18 cellular contexts compared by ENCODE assay signal in the genomic region with DNA sequence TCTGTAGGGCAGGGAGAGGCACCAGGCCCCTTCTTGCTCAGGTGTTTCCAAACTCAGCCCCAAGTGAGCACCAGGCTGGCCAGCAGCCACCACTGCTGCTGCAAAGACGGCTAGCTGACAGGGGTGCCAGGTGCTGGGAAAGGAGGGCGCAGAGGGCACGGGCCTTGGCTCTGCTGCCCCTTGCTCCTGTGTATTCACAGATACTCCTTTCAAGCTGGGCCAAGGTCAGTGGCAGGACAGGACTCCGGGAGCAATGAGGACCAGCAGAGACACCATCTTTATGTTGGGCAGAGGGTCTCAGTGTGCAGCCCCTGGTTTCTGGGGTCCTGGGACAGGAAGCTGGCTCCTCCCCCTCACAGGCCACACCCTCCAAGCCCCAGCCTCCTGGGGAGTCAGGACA.
DNase-seq lines count a peak whose midpoint lies in the region; ATAC-seq lines count a peak whose summit lies in the region.
"Had no signal": no experiment of that assay in that cellular context is flagged by ENCODE, and none has a peak within 500 bp of the region (broad histone marks: within the 10 kb centered on the region; RNA-seq: fewer than 3 reads in every experiment).

No MANE protein-coding gene starts in this region.

- no peaks in the 10 kb centered on the region for H3K9me3 ChIP-seq in subcutaneous abdominal adipose tissue (ENCODE audit: control insufficient read depth in 5 of 5, low read length in 5 of 5)

- DNase-seq in H7 (peak; percentile 52), left lobe of liver (ENCODE audit: low spot score) (peak; percentile 41), midbrain (lab: John Stamatoyannopoulos, UW) (no peak)
- DNase-seq: CD4-positive, CD25-positive, alpha-beta regulatory T cell; COR-L47; GF-D8; GOT3; MM.1S; NCI-H1092; NCI-H1436 treated with DMSO at 0.1 percent for 48 hours; NCI-H2029; NCI-H2171; NCI-H526; Right ventricle myocardium superior had no signal

- peaks cover 98% of the 10 kb centered on the region for H3K36me3 Mint-ChIP-seq in activated T-helper 17 cell treated with anti-CD3 and anti-CD28 coated beads, Interleukin-2, amount 50 U/mL, for 72 hours (ENCODE audit: low read depth)

- H3K4me3 Mint-ChIP-seq in activated T-helper 17 cell treated with anti-CD3 and anti-CD28 coated beads, Interleukin-2, amount 50 U/mL, for 72 hours = no peak overlapping the region
- H3K4me3 Mint-ChIP-seq: CD4-positive, CD25-positive, alpha-beta regulatory T cell had no signal

- H3K9me3 Mint-ChIP-seq in activated T-helper 17 cell treated with anti-CD3 and anti-CD28 coated beads, Interleukin-2, amount 50 U/mL, for 72 hours = no peaks in the 10 kb centered on the region
- H3K9me3 Mint-ChIP-seq: CD4-positive, CD25-positive, alpha-beta regulatory T cell had no signal

- peaks cover 4 to 36% (median 26%) of the 10 kb centered on the region in 5 donors for H3K4me1 ChIP-seq in subcutaneous abdominal adipose tissue (ENCODE audit: control insufficient read depth in 5 of 5, insufficient read depth in 5 of 5, low read length in 5 of 5)

- H3K27ac ChIP-seq in adipose tissue (ENCODE audit: low read depth, low read length) (peak overlapping the region; percentile 21), subcutaneous abdominal adipose tissue (ENCODE audit: low read depth, low read length) (peak overlapping the region; percentile 23)

- no peaks in the 10 kb centered on the region for H3K4me1 Mint-ChIP-seq in activated T-helper 17 cell treated with anti-CD3 and anti-CD28 coated beads, Interleukin-2, amount 50 U/mL, for 72 hours
- H3K4me1 Mint-ChIP-seq: CD4-positive, CD25-positive, alpha-beta regulatory T cell had no signal

- H3K4me3 ChIP-seq in H7 (ENCODE audit: insufficient read depth, low read depth, low read length) = no peak overlapping the region
- no peak overlapping the region for H3K4me3 ChIP-seq in subcutaneous abdominal adipose tissue (ENCODE audit: low read depth in 1 of 5, low read length in 5 of 5)

- no peaks in the 10 kb centered on the region for H3K27me3 ChIP-seq in H7 (ENCODE audit: control insufficient read depth, insufficient read depth, low read length)
- H3K27me3 ChIP-seq in subcutaneous abdominal adipose tissue (ENCODE audit: control insufficient read depth in 5 of 5, insufficient read depth in 4 of 5, low read length in 5 of 5) = no peaks in the 10 kb centered on the region

- peaks cover 46% of the 10 kb centered on the region for H3K36me3 ChIP-seq in H7 (replicated peaks; ENCODE audit: control insufficient read depth, insufficient read depth, low read length)
- H3K36me3 ChIP-seq in subcutaneous abdominal adipose tissue (ENCODE audit: control insufficient read depth in 5 of 5, insufficient read depth in 5 of 5, low read length in 5 of 5) = peaks cover 4 to 97% (median 88%) of the 10 kb centered on the region in 5 donors

- ATAC-seq in left lobe of liver (peak; percentile 8), GM21529 (IDR thresholded peaks at IDR 0.05; ENCODE audit: unreplicated experiment) (no peak)
- no peak for ATAC-seq in activated T-helper 17 cell treated with anti-CD3 and anti-CD28 coated beads, Interleukin-2, amount 50 U/mL, for 72 hours (replicated peaks)

- no peak overlapping the region for H3K27ac Mint-ChIP-seq in activated T-helper 17 cell treated with anti-CD3 and anti-CD28 coated beads, Interleukin-2, amount 50 U/mL, for 72 hours

- H3K9ac ChIP-seq in subcutaneous abdominal adipose tissue (ENCODE audit: low read length in 5 of 5) = no peak overlapping the region

- H3K27me3 Mint-ChIP-seq in activated T-helper 17 cell treated with anti-CD3 and anti-CD28 coated beads, Interleukin-2, amount 50 U/mL, for 72 hours = no peaks in the 10 kb centered on the region
- H3K27me3 Mint-ChIP-seq: CD4-positive, CD25-positive, alpha-beta regulatory T cell had no signal

- 61 to 83% (median 80%) methylated on average over 4 of the region's 4 CpGs for WGBS in adipose tissue, 3 donors
